Comparison of ENCODE assay signal across 13 cellular contexts in genomic region chr3:31729082-31729481, GRCh38.
"Had no signal": no experiment of that assay in that cellular context is flagged by ENCODE, and none has a peak within 500 bp of the region (broad histone marks: within the 10 kb centered on the region; RNA-seq: fewer than 3 reads in every experiment).

No MANE protein-coding gene starts in this region.

- H3K36me3 Mint-ChIP-seq: activated naive CD8-positive, alpha-beta T cell treated with anti-CD3 and anti-CD28 coated beads, Interleukin-2, amount 10 ng/mL, durations not matched to agents 7 days and 5 days had no signal

- ATAC-seq: activated CD8-positive, alpha-beta T cell treated with anti-CD3 and anti-CD28 coated beads, Interleukin-2, amount 10 ng/mL, durations not matched to agents 7 days and 5 days; stimulated activated naive CD8-positive, alpha-beta T cell treated with anti-CD3 and anti-CD28 coated beads, Interleukin-15, Interleukin-2, amounts not matched to agents 100 U/mL and 50 U/mL, for 24 hours had no signal

- H3K36me3 ChIP-seq: pancreas, thoracic aorta, uterus had no signal

- H3K4me1 ChIP-seq: uterus had no signal

- H3K9me3 Mint-ChIP-seq: activated naive CD8-positive, alpha-beta T cell treated with anti-CD3 and anti-CD28 coated beads, Interleukin-2, amount 10 ng/mL, durations not matched to agents 7 days and 5 days; neural crest cell had no signal

- H3K9me3 ChIP-seq: pancreas, thoracic aorta, uterus had no signal

- H3K4me3 ChIP-seq: pancreas, thoracic aorta, uterus had no signal

- H3K27ac ChIP-seq: pancreas, thoracic aorta, uterus had no signal

- H3K27me3 ChIP-seq: pancreas, uterus had no signal

- H3K4me1 Mint-ChIP-seq: activated naive CD8-positive, alpha-beta T cell treated with anti-CD3 and anti-CD28 coated beads, Interleukin-2, amount 10 ng/mL, durations not matched to agents 7 days and 5 days had no signal

- H3K27ac Mint-ChIP-seq: activated CD8-positive, alpha-beta T cell treated with anti-CD3 and anti-CD28 coated beads, Interleukin-2, amount 10 ng/mL, durations not matched to agents 7 days and 5 days; activated naive CD8-positive, alpha-beta T cell treated with anti-CD3 and anti-CD28 coated beads, Interleukin-2, amount 10 ng/mL, durations not matched to agents 7 days and 5 days had no signal

- DNase-seq: activated CD4-positive, alpha-beta T cell treated with anti-CD3 and anti-CD28 coated beads for 48 hours; activated CD8-positive, alpha-beta memory T cell treated with anti-CD3 and anti-CD28 coated beads, Interleukin-2, amount 50 U/mL, for 48 hours; activated CD8-positive, alpha-beta T cell treated with anti-CD3 and anti-CD28 coated beads, Interleukin-2, amount 10 ng/mL, durations not matched to agents 7 days and 5 days; activated naive CD8-positive, alpha-beta T cell treated with anti-CD3 and anti-CD28 coated beads, Interleukin-2, amount 10 ng/mL, durations not matched to agents 7 days and 5 days; anterior cingulate cortex; foreskin melanocyte; head of caudate nucleus; pancreas; stimulated activated CD4-positive, alpha-beta T cell treated with anti-CD3 and anti-CD28 coated beads, Interleukin-2, amount 100 ng/mL, for 48 hours; stimulated activated naive CD8-positive, alpha-beta T cell treated with anti-CD3 and anti-CD28 coated beads, Interleukin-15, Interleukin-2, amounts not matched to agents 100 U/mL and 50 U/mL, for 24 hours; uterus had no signal

- H3K4me3 Mint-ChIP-seq: activated CD8-positive, alpha-beta T cell treated with anti-CD3 and anti-CD28 coated beads, Interleukin-2, amount 10 ng/mL, durations not matched to agents 7 days and 5 days; activated naive CD8-positive, alpha-beta T cell treated with anti-CD3 and anti-CD28 coated beads, Interleukin-2, amount 10 ng/mL, durations not matched to agents 7 days and 5 days; neural crest cell had no signal
